Comparison of ENCODE assay signal across 14 cellular contexts in the genomic region with DNA sequence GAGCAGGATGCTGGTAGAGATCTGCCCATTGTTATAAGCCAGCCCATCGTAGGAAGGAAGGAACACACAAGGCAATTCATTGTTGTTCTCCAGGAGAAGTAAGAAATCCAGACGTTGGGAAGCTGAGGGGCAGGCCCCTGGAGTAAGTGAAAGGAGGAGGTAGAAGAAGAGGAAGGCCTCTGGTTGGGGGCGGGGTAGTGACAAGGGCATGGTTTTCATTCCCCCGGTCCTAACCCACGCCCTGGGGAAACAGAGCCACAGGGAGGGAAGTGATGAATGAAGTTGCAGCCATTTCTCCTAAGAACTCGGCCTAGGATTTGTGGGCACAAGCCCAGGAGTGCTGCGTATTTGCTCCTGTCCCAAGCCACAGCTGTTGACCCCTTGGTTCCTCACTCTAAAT. TPM values are rescaled to one million over a fixed set of nuclear protein-coding genes. Genes with fewer than 3 reads are reported as not detected.
A peak's percentile ranks its signal among the peaks of the same experiment; 100 is the strongest.
DNase-seq lines count a peak whose midpoint lies in the region; ATAC-seq, FAIRE-seq and TF ChIP-seq lines count a peak whose summit lies in the region.
"Had no signal": no experiment of that assay in that cellular context is flagged by ENCODE, and none has a peak within 500 bp of the region (broad histone marks: within the 10 kb centered on the region; RNA-seq: fewer than 3 reads in every experiment).

No MANE protein-coding gene starts in this region.

- intact Hi-C loops in Caco-2 (cut with micrococcal nuclease; ENCODE audit: unreplicated experiment), result no loop called here
- intact Hi-C loops in psoas muscle (cut with DNase I), result no loop called here

- no peaks in the 10 kb centered on the region for H3K27me3 ChIP-seq in AG04450 (ENCODE audit: control insufficient read depth, insufficient read depth, low read length)
- H3K27me3 ChIP-seq in Caco-2 (replicated peaks; ENCODE audit: control insufficient read depth, insufficient read depth, low read length), result no peaks in the 10 kb centered on the region
- H3K27me3 ChIP-seq in psoas muscle (ENCODE audit: insufficient read depth in 3 of 3, low read length in 2 of 3), result no peaks in the 10 kb centered on the region

- DNase-seq in AG04450 (ENCODE audit: low read depth, low spot score) (no peak), Caco-2 (peak in 1 of 2 experiments; percentile 12), dermis blood vessel endothelial cell (peak; percentile 24), nephron progenitor cell (no peak), psoas muscle (no peak), NCI-H69 (lab: John Stamatoyannopoulos, UW) (no peak), GM12891 (ENCODE audit: insufficient read length, low spot score) (no peak), G401 (ENCODE audit: low spot score) (no peak)
- DNase-seq: HFFc6, mesendoderm, occipital lobe had no signal

- no peaks in the 10 kb centered on the region for H3K9me3 Mint-ChIP-seq in Caco-2 (ENCODE audit: unreplicated experiment)
- H3K9me3 Mint-ChIP-seq in nephron progenitor cell, result peaks cover 9% of the 10 kb centered on the region
- H3K9me3 Mint-ChIP-seq: HFFc6 had no signal

- H3K4me3 Mint-ChIP-seq in Caco-2 (ENCODE audit: unreplicated experiment) (no peak overlapping the region), nephron progenitor cell (no peak overlapping the region)
- H3K4me3 Mint-ChIP-seq: HFFc6, WTC11 had no signal

- no peak for ATAC-seq in psoas muscle
- ATAC-seq: WTC11 had no signal

- H3K36me3 Mint-ChIP-seq in Caco-2 (ENCODE audit: insufficient read depth, unreplicated experiment) (peaks cover 85% of the 10 kb centered on the region), nephron progenitor cell (ENCODE audit: low read depth) (peaks cover 35% of the 10 kb centered on the region)

- WGBS in psoas muscle, 3 donors, result 72 to 81% (median 77%) methylated on average over 7 of the region's 7 CpGs

- peak overlapping the region; percentile 31 for H3K27ac ChIP-seq in AG04450 (ENCODE audit: low read depth, low read length)
- H3K27ac ChIP-seq in psoas muscle, result no peak overlapping the region
- H3K27ac ChIP-seq: KMS-11 had no signal

- peaks cover 39% of the 10 kb centered on the region for H3K4me1 ChIP-seq in Caco-2
- H3K4me1 ChIP-seq in psoas muscle, result peaks cover 10% of the 10 kb centered on the region

- no peak for FAIRE-seq in GM12891 (lab: Jason Lieb, UNC)
- FAIRE-seq: GM19239 had no signal

- TF ChIP-seq POLR2A in GM12891 (IDR thresholded peaks at IDR 0.05; ENCODE audit: low read depth, low read length), result no peak

- H3K27ac Mint-ChIP-seq in Caco-2 (ENCODE audit: unreplicated experiment), result peak overlapping the region; percentile 88
- H3K27ac Mint-ChIP-seq in nephron progenitor cell, result peak overlapping the region; percentile 77
- H3K27ac Mint-ChIP-seq: HFFc6, WTC11 had no signal

- H3K4me1 Mint-ChIP-seq in Caco-2 (ENCODE audit: low read depth, unreplicated experiment) (peaks cover 43% of the 10 kb centered on the region), nephron progenitor cell (peaks cover 25% of the 10 kb centered on the region)

- in situ Hi-C loops in G401 (cut with HindIII; ENCODE audit: low sequenced_read_pairs), result no loop called here

- H3K9me3 ChIP-seq in AG04450 (ENCODE audit: control insufficient read depth, insufficient read depth, low read length) (no peaks in the 10 kb centered on the region), Caco-2 (peaks cover 4% of the 10 kb centered on the region; the same call in 1 of the 2 replicates), psoas muscle (no peaks in the 10 kb centered on the region)

- H3K36me3 ChIP-seq in Caco-2 (ENCODE audit: control insufficient read depth, insufficient read depth, low read length), result no peaks in the 10 kb centered on the region
- no peaks in the 10 kb centered on the region for H3K36me3 ChIP-seq in psoas muscle (ENCODE audit: insufficient read depth in 1 of 2, low read depth in 1 of 2)

- POLR2A ChIA-PET in AG04450 (lab: Yijun Ruan, JAX), result interaction anchor here (0.6 kb wide), 1 partner anchor 10 kb away, joined by 7 read pairs; no protein-coding TSS in a partner anchor
- POLR2A ChIA-PET in Caco-2 (lab: Charles Lee), result no interaction called here

- no peak overlapping the region for H3K4me3 ChIP-seq in AG04450 (ENCODE audit: low read depth, low read length)
- H3K4me3 ChIP-seq in Caco-2 (ENCODE audit: low read depth, low read length), result no peak overlapping the region
- no peak overlapping the region for H3K4me3 ChIP-seq in psoas muscle

- TF ChIP-seq CTCF in AG04450 (IDR thresholded peaks at IDR 0.05; ENCODE audit: low read depth, low read length) (no peak), Caco-2 (IDR thresholded peaks at IDR 0.05; ENCODE audit: insufficient read depth in 1 of 2, low read depth in 1 of 2, low read length in 1 of 2, severe bottlenecking in 1 of 2, unreplicated experiment in 1 of 2) (no peak), nephron progenitor cell (IDR thresholded peaks at IDR 0.05) (no peak), psoas muscle (IDR thresholded peaks at IDR 0.05) (no peak)

- no TSS peak for BruUV-seq in Caco-2 (replicated peaks; lab: Mats Ljungman, UMichigan)

- CTCF ChIA-PET in AG04450 (lab: Charles Lee) (no interaction called here), Caco-2 (lab: Charles Lee) (no interaction called here)

- H3K27me3 Mint-ChIP-seq in Caco-2 (ENCODE audit: insufficient read depth, unreplicated experiment) (no peaks in the 10 kb centered on the region), nephron progenitor cell (ENCODE audit: low read depth, poor library complexity) (peaks cover 2% of the 10 kb centered on the region)

TF ChIP-seq in GM12891, 5 proteins besides CTCF, POLR2A, EP300 and RAD21:
- TF ChIP-seq POU2F2 (IDR thresholded peaks at IDR 0.05; ENCODE audit: low read depth, low read length), result no peak

RNA-seq across cellular contexts. Expression of gene LBH, which starts 18.0 kb away (rescaled TPM):
- 381 and 463 TPM in 2 replicates for polyA plus RNA-seq in AG04450 (2011; rRNA removed)
- polyA minus RNA-seq in AG04450 (2011; rRNA and poly(A)+ RNA removed), result 582 and 710 TPM in 2 replicates
- total RNA-seq in Caco-2 (2022), result 126 and 159 TPM in 2 replicates
- 25.1 and 49.9 TPM in 2 replicates for total RNA-seq in dermis blood vessel endothelial cell
- 10 to 100 TPM; 11.1 to 15.5 (median 14.2) TPM for total RNA-seq in psoas muscle
- polyA plus RNA-seq in psoas muscle, result 10 to 100 TPM in 1 of 3 donors, 1 to 10 TPM in 2; 6.5 to 10.5 (median 9.7) TPM
- 35.5 TPM for polyA plus RNA-seq in GM12891 (2012; ENCODE audit: low read depth, missing spikeins)
- not detected in 2 replicates for total RNA-seq in G401 (2014; rRNA removed; shearing (Covaris generic))

Comparison
In these comparisons a context has a peak if more than half of its experiments do, and no peak if none do; other contexts are left out.
1. RNA of gene LBH, which starts 18.0 kb away (total RNA-seq): 126 to 159 TPM in Caco-2, 25.1 to 49.9 TPM in dermis blood vessel endothelial cell and 11.1 to 15.5 TPM in psoas muscle; not detected in G401; every median in the first group is over 10 times any median in the second.